In genomic region chr3:43583481-43583880, GRCh38 we compare ENCODE assay signal across 1 cellular context.
TF ChIP-seq lines count a peak whose summit lies in the region.

No MANE protein-coding gene starts in this region.

TF ChIP-seq in GM12878, 131 proteins besides CTCF, POLR2A, EP300 and RAD21 (continued from another document):
- TF ChIP-seq REST (IDR thresholded peaks at IDR 0.05; ENCODE audit: low read depth, low read length) (no peak), CEBPB (IDR thresholded peaks at IDR 0.05; ENCODE audit: borderline replicate concordance in 1 of 2, low read depth in 2 of 2, low read length in 2 of 2) (no peak), SMARCA5 (IDR thresholded peaks at IDR 0.05) (no peak), TAF1 (IDR thresholded peaks at IDR 0.05; ENCODE audit: borderline replicate concordance, low read depth, low read length) (no peak), BCL3 (IDR thresholded peaks at IDR 0.05; ENCODE audit: borderline replicate concordance, insufficient read depth, low read depth, low read length, poor library complexity, severe bottlenecking) (no peak), PML (IDR thresholded peaks at IDR 0.05; ENCODE audit: low read length) (no peak), NR2F1 (conservative IDR thresholded peaks at IDR 0.05) (no peak), RCOR1 (conservative IDR thresholded peaks at IDR 0.05; ENCODE audit: low read depth, low read length) (no peak), STAT1 (conservative IDR thresholded peaks at IDR 0.05) (no peak), SUPT20H (IDR thresholded peaks at IDR 0.05; ENCODE audit: borderline replicate concordance, control insufficient read depth, low read depth, low read length) (no peak), ZNF207 (IDR thresholded peaks at IDR 0.05; ENCODE audit: borderline replicate concordance) (no peak), ZNF592 (IDR thresholded peaks at IDR 0.05) (no peak), WRNIP1 (IDR thresholded peaks at IDR 0.05; ENCODE audit: borderline replicate concordance, low read depth, low read length) (no peak)
